Comparison of ENCODE assay signal across 29 cellular contexts in the genomic region with DNA sequence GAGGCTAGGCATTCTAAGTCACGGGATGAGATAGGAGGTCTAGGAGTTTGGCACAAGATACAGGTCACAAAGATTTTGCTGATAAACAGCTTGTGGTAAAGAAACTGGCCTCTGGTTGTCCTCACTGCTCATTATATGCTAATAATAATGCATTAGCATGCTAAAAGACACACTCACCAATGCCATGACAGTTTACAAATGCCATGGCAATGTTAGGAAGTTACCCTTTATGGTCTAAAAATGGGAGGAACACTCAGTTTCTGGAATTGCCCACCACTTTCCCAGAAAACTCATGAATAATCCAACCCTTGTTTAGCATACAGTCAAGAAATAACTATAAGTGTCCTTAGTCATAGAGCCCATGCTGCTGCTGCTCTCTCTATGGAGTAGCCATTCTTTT.
"Had no signal": no experiment of that assay in that cellular context is flagged by ENCODE, and none has a peak within 500 bp of the region (broad histone marks: within the 10 kb centered on the region; RNA-seq: fewer than 3 reads in every experiment).

No MANE protein-coding gene starts in this region.

- H3K4me1 Mint-ChIP-seq: activated CD4-positive, alpha-beta T cell treated with anti-CD3 and anti-CD28 coated beads, Interleukin-2, amount 10 ng/mL, durations not matched to agents 7 days and 5 days; T-helper 17 cell had no signal

- H3K36me3 ChIP-seq: ascending aorta, brain microvascular endothelial cell, cardiac muscle cell, Peyer's patch, SJSA1 had no signal

- FAIRE-seq: K562 had no signal

- H3K4me1 ChIP-seq: ascending aorta, Peyer's patch had no signal

- H3K9me3 Mint-ChIP-seq: activated B cell treated with CpG ODN at 0.5 μM for 24 hours; activated CD4-positive, alpha-beta memory T cell treated with anti-CD3 and anti-CD28 coated beads for 36 hours; activated CD4-positive, alpha-beta T cell treated with anti-CD3 and anti-CD28 coated beads, Interleukin-2, amount 10 ng/mL, durations not matched to agents 7 days and 5 days; activated naive CD4-positive, alpha-beta T cell treated with anti-CD3 and anti-CD28 coated beads, Interleukin-2, amount 50 U/mL, for 72 hours; activated naive CD8-positive, alpha-beta T cell treated with anti-CD3 and anti-CD28 coated beads, Interleukin-2, amount 50 U/mL, for 24 hours; activated T-cell treated with anti-CD3 and anti-CD28 coated beads, Interleukin-2, amount 50 U/mL, for 4 hours had no signal

- H3K27me3 Mint-ChIP-seq: activated B cell treated with CpG ODN at 0.5 μM for 24 hours; activated CD4-positive, alpha-beta memory T cell treated with anti-CD3 and anti-CD28 coated beads for 36 hours; activated CD4-positive, alpha-beta T cell treated with anti-CD3 and anti-CD28 coated beads, Interleukin-2, amount 10 ng/mL, durations not matched to agents 7 days and 5 days; activated naive CD8-positive, alpha-beta T cell treated with anti-CD3 and anti-CD28 coated beads, Interleukin-2, amount 50 U/mL, for 24 hours; T-helper 17 cell had no signal

- H3K27ac Mint-ChIP-seq: activated B cell treated with CpG ODN at 0.5 μM for 24 hours; activated CD4-positive, alpha-beta memory T cell treated with anti-CD3 and anti-CD28 coated beads for 36 hours; activated CD4-positive, alpha-beta T cell treated with anti-CD3 and anti-CD28 coated beads, Interleukin-2, amount 10 ng/mL, durations not matched to agents 7 days and 5 days; activated naive CD4-positive, alpha-beta T cell treated with anti-CD3 and anti-CD28 coated beads, Interleukin-2, amount 50 U/mL, for 72 hours; activated naive CD8-positive, alpha-beta T cell treated with anti-CD3 and anti-CD28 coated beads, Interleukin-2, amount 50 U/mL, for 24 hours; T-helper 17 cell had no signal

- H3K27ac ChIP-seq: ascending aorta, brain microvascular endothelial cell, cardiac muscle cell, Peyer's patch, RWPE1, SJSA1 had no signal

- H3K4me3 ChIP-seq: ascending aorta, cardiac muscle cell, K562, Peyer's patch, SJSA1 had no signal

- H3K27me3 ChIP-seq: ascending aorta, brain microvascular endothelial cell, cardiac muscle cell, Peyer's patch, SJSA1 had no signal

- H3K9me3 ChIP-seq: ascending aorta, Peyer's patch, SJSA1 had no signal

- H3K4me3 Mint-ChIP-seq: activated B cell treated with CpG ODN at 0.5 μM for 24 hours; activated CD4-positive, alpha-beta memory T cell treated with anti-CD3 and anti-CD28 coated beads for 36 hours; activated CD4-positive, alpha-beta T cell treated with anti-CD3 and anti-CD28 coated beads, Interleukin-2, amount 10 ng/mL, durations not matched to agents 7 days and 5 days; activated naive CD8-positive, alpha-beta T cell treated with anti-CD3 and anti-CD28 coated beads, Interleukin-2, amount 50 U/mL, for 24 hours; activated T-cell treated with anti-CD3 and anti-CD28 coated beads, Interleukin-2, amount 50 U/mL, for 4 hours; T-helper 17 cell had no signal

- DNase-seq: activated B cell treated with CpG ODN at 0.5 μM for 24 hours; activated CD4-positive, alpha-beta memory T cell treated with anti-CD3 and anti-CD28 coated beads for 36 hours; activated CD4-positive, alpha-beta T cell treated with anti-CD3 and anti-CD28 coated beads, Interleukin-2, amount 10 ng/mL, durations not matched to agents 7 days and 5 days; activated CD8-positive, alpha-beta memory T cell treated with anti-CD3 and anti-CD28 coated beads for 24 hours; activated effector memory CD4-positive, alpha-beta T cell treated with anti-CD3 and anti-CD28 coated beads, Interleukin-2, amount 50 U/mL, for 16 hours; activated naive CD4-positive, alpha-beta T cell treated with Interleukin-2 at 50 U/mL for 16 hours; activated naive CD8-positive, alpha-beta T cell treated with anti-CD3 and anti-CD28 coated beads, Interleukin-2, amount 50 U/mL, for 24 hours; activated T-cell treated with anti-CD3 and anti-CD28 coated beads, Interleukin-2, amount 50 U/mL, for 4 hours; amniotic stem cell; brain microvascular endothelial cell; Karpas-422; NCI-H1105 treated with DMSO at 0.1 percent for 48 hours; NCI-H146; NCI-H1930; NCI-H2171; NCI-H226; NCI-H510A; NCI-H526 treated with DMSO at 0.1 percent for 48 hours; NCI-H82; Peyer's patch; SHP77; T-helper 17 cell; T-helper 9 cell had no signal

- H3K36me3 Mint-ChIP-seq: activated CD4-positive, alpha-beta memory T cell treated with anti-CD3 and anti-CD28 coated beads for 36 hours; activated naive CD4-positive, alpha-beta T cell treated with anti-CD3 and anti-CD28 coated beads, Interleukin-2, amount 50 U/mL, for 72 hours had no signal
